Comparison of ENCODE assay signal across 9 cellular contexts in the genomic region with DNA sequence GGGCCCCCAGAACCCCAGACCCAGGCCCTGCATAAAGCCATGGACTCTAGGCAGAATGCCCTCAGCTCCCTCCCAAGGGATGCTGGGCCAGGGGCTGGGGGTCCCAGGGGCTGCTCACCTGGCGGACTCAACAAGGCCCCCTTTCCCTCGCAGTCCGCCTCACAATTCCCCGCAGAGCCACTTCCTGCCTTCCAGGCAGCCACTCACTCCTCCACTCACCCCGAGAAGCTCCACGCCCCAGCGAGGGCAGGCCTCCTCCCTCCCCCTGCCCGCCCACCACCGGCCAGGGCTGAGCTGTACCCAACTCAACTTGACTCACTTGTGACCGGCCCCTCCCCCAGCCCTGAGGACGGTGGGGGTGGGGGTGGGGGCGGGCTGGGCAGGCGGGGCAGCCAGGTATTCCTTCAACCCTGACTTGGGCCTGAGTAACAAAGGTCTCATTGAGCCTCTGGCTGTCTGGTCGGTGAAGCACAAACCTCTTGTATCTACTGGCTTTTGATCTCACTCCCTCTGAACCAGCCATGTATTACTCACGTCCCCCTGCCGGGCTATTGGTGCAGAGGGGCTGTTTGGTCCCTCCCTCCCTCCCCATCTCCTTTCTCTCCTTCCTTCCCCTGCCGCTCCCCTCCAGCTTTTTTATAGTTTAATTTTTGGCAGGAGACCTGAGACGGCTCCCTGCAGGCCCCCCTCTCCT. TPM values are rescaled to one million over a fixed set of nuclear protein-coding genes. Genes with fewer than 3 reads are reported as not detected.
A peak's percentile ranks its signal among the peaks of the same experiment; 100 is the strongest.
DNase-seq lines count a peak whose midpoint lies in the region; ATAC-seq and TF ChIP-seq lines count a peak whose summit lies in the region.
"Had no signal": no experiment of that assay in that cellular context is flagged by ENCODE, and none has a peak within 500 bp of the region (broad histone marks: within the 10 kb centered on the region; RNA-seq: fewer than 3 reads in every experiment).

No MANE protein-coding gene starts in this region.

- no peak overlapping the region for H2BK15ac ChIP-seq in IMR-90 (ENCODE audit: low read depth, low read length)

- H3K36me3 Mint-ChIP-seq in Caco-2 (ENCODE audit: insufficient read depth, unreplicated experiment), result no peaks in the 10 kb centered on the region
- H3K36me3 Mint-ChIP-seq in activated naive CD4-positive, alpha-beta T cell treated with anti-CD3 and anti-CD28 coated beads, Interleukin-2, amount 50 U/mL, for 72 hours, result no peaks in the 10 kb centered on the region
- H3K36me3 Mint-ChIP-seq: activated naive CD8-positive, alpha-beta T cell had no signal

- TF ChIP-seq RAD21 in IMR-90 (IDR thresholded peaks at IDR 0.05; ENCODE audit: low read length), result no peak

- H3K9me1 ChIP-seq in IMR-90 (ENCODE audit: insufficient read depth, low read length), result no peaks in the 10 kb centered on the region; the same call in 1 of the 2 replicates

- 20% methylated on average over 1 of the region's 18 CpGs; no CpG with 5 or more reads in 1 of the 2 experiments for WGBS in IMR-90 (ENCODE audit: extremely low coverage in 2 of 2, insufficient read length in 1 of 2), 2 experiments

- H3K27ac ChIP-seq in IMR-90 (ENCODE audit: insufficient read depth, low read length) (no peak overlapping the region), lower lobe of right lung (peak overlapping the region; percentile 60)

- POLR2A ChIA-PET in Caco-2 (lab: Charles Lee), result interaction anchor here (0.5 kb wide), 1 partner anchor 101 kb away, joined by 5 read pairs; no protein-coding TSS in a partner anchor
- POLR2A ChIA-PET in IMR-90 (lab: Charles Lee; ENCODE audit: unreplicated experiment), result no interaction called here

- CTCF ChIA-PET in Caco-2 (lab: Charles Lee) (interaction anchor here (0.6 to 1.5 kb wide), 5 partner anchors 9 to 96 kb away, joined by 3 to 5 read pairs (median 4); no protein-coding TSS in a partner anchor), IMR-90 (lab: Yijun Ruan, JAX) (no interaction called here)

- peak; percentile 80 for ATAC-seq in IMR-90 (ENCODE audit: low read depth)
- ATAC-seq in activated naive CD4-positive, alpha-beta T cell treated with anti-CD3 and anti-CD28 coated beads, Interleukin-2, amount 50 U/mL, for 72 hours, result peak; percentile 64 to 85
- ATAC-seq in lower lobe of right lung, result peak; percentile 94
- ATAC-seq in HG02852 (IDR thresholded peaks at IDR 0.05; ENCODE audit: unreplicated experiment), result no peak
- ATAC-seq in GM18858 (IDR thresholded peaks at IDR 0.05; ENCODE audit: unreplicated experiment), result no peak
- ATAC-seq in GM18909 (IDR thresholded peaks at IDR 0.05; ENCODE audit: poor library complexity, unreplicated experiment), result no peak

- no peak overlapping the region for H3K56ac ChIP-seq in IMR-90 (ENCODE audit: extremely low read depth, insufficient read depth, low read length)

- H3K27me3 Mint-ChIP-seq in Caco-2 (ENCODE audit: insufficient read depth, unreplicated experiment), result peaks cover 3% of the 10 kb centered on the region

- no peak overlapping the region for H2BK20ac ChIP-seq in IMR-90 (ENCODE audit: low read depth, low read length)

- peak overlapping the region; percentile 71 for H3K4me3 Mint-ChIP-seq in Caco-2 (ENCODE audit: unreplicated experiment)
- H3K4me3 Mint-ChIP-seq: activated naive CD8-positive, alpha-beta T cell had no signal

- H3K9me3 ChIP-seq in Caco-2, result no peaks in the 10 kb centered on the region
- no peaks in the 10 kb centered on the region for H3K9me3 ChIP-seq in IMR-90 (ENCODE audit: control insufficient read depth, insufficient read depth, low read length)
- no peaks in the 10 kb centered on the region for H3K9me3 ChIP-seq in lower lobe of right lung

- H3K27me3 ChIP-seq in Caco-2 (replicated peaks; ENCODE audit: control insufficient read depth, insufficient read depth, low read length) (no peaks in the 10 kb centered on the region; the same call in 1 of the 2 replicates), IMR-90 (ENCODE audit: control insufficient read depth, insufficient read depth, low read length) (peaks cover 61% of the 10 kb centered on the region), lower lobe of right lung (ENCODE audit: low read depth) (peaks cover 37% of the 10 kb centered on the region)

- H2AK5ac ChIP-seq in IMR-90 (ENCODE audit: low read depth, low read length), result no peak overlapping the region; the same call in 1 of the 2 replicates

- H2BK120ac ChIP-seq in IMR-90 (ENCODE audit: low read depth, low read length), result no peak overlapping the region

- TF ChIP-seq CTCF in Caco-2 (IDR thresholded peaks at IDR 0.05; ENCODE audit: insufficient read depth in 1 of 2, low read depth in 1 of 2, low read length in 1 of 2, severe bottlenecking in 1 of 2, unreplicated experiment in 1 of 2) (no peak), IMR-90 (conservative IDR thresholded peaks at IDR 0.05; ENCODE audit: low read depth, low read length) (no peak), lower lobe of right lung (IDR thresholded peaks at IDR 0.05) (no peak)

- TF ChIP-seq POLR2A in IMR-90 (IDR thresholded peaks at IDR 0.05; ENCODE audit: low read depth, low read length), result no peak

- DNase-seq in Caco-2 (peak; percentile 74 to 86), IMR-90 (peak; percentile 36), lower lobe of right lung (peak; percentile 80), HuH-7.5 (ENCODE audit: low spot score) (no peak)
- peak in 1 of 2 donors; percentile 34 for DNase-seq in activated naive CD4-positive, alpha-beta T cell treated with anti-CD3 and anti-CD28 coated beads, Interleukin-2, amount 50 U/mL, for 72 hours (ENCODE audit: low spot score in 2 of 2)

- no peak overlapping the region for H3K9ac ChIP-seq in IMR-90 (ENCODE audit: low read depth, low read length)

- H3K9me3 Mint-ChIP-seq in Caco-2 (ENCODE audit: unreplicated experiment), result no peaks in the 10 kb centered on the region
- H3K9me3 Mint-ChIP-seq in activated naive CD4-positive, alpha-beta T cell treated with anti-CD3 and anti-CD28 coated beads, Interleukin-2, amount 50 U/mL, for 72 hours, result no peaks in the 10 kb centered on the region

- no peak overlapping the region for H3K4ac ChIP-seq in IMR-90 (ENCODE audit: low read depth, low read length)

- BruUV-seq in Caco-2 (replicated peaks; lab: Mats Ljungman, UMichigan), result no TSS peak
- BruUV-seq in IMR-90 (replicated peaks; lab: Mats Ljungman, UMichigan), result no TSS peak

- no peaks in the 10 kb centered on the region for H4K20me1 ChIP-seq in IMR-90 (ENCODE audit: insufficient read depth, low read length)

- H3K4me1 ChIP-seq in Caco-2, result peaks cover 32% of the 10 kb centered on the region
- H3K4me1 ChIP-seq in IMR-90 (ENCODE audit: control insufficient read depth, insufficient read depth, low read length), result no peaks in the 10 kb centered on the region; the same call in 1 of the 2 replicates
- peaks cover 21% of the 10 kb centered on the region for H3K4me1 ChIP-seq in lower lobe of right lung

- no peaks in the 10 kb centered on the region for H3K36me3 ChIP-seq in Caco-2 (ENCODE audit: control insufficient read depth, insufficient read depth, low read length)
- H3K36me3 ChIP-seq in IMR-90 (ENCODE audit: control insufficient read depth, insufficient read depth, low read length), result no peaks in the 10 kb centered on the region
- no peaks in the 10 kb centered on the region for H3K36me3 ChIP-seq in lower lobe of right lung

- no peak overlapping the region for H4K8ac ChIP-seq in IMR-90 (ENCODE audit: low read depth in 2 of 2, low read length in 2 of 2)

- peak overlapping the region; percentile 84 for H3K27ac Mint-ChIP-seq in Caco-2 (ENCODE audit: unreplicated experiment)
- H3K27ac Mint-ChIP-seq in activated naive CD4-positive, alpha-beta T cell treated with anti-CD3 and anti-CD28 coated beads, Interleukin-2, amount 50 U/mL, for 72 hours, result peak overlapping the region in 1 of 2 donors; percentile 96
- H3K27ac Mint-ChIP-seq: activated naive CD8-positive, alpha-beta T cell had no signal

- H2AFZ ChIP-seq in IMR-90 (replicated peaks; ENCODE audit: low read length, poor library complexity), result peak overlapping the region; percentile 84

- no peaks in the 10 kb centered on the region for H3K79me1 ChIP-seq in IMR-90 (ENCODE audit: low read depth in 1 of 2, low read length in 2 of 2)

- H2BK5ac ChIP-seq in IMR-90 (ENCODE audit: low read depth, low read length, poor library complexity, severe bottlenecking), result no peak overlapping the region

- H2AK9ac ChIP-seq in IMR-90 (replicated peaks; ENCODE audit: low read depth, low read length, poor library complexity), result peak overlapping the region; percentile 63

- H3K18ac ChIP-seq in IMR-90 (ENCODE audit: low read depth, low read length), result no peak overlapping the region

- intact Hi-C loops in Caco-2 (cut with micrococcal nuclease; ENCODE audit: unreplicated experiment), result no loop called here
- intact Hi-C loops in IMR-90 (cut with micrococcal nuclease), result no loop called here
- intact Hi-C loops in lower lobe of right lung (cut with DNase I), result no loop called here

- no peak overlapping the region for H3K14ac ChIP-seq in IMR-90 (replicated peaks; ENCODE audit: low read depth, low read length)

- peaks cover 20% of the 10 kb centered on the region for H3K4me1 Mint-ChIP-seq in Caco-2 (ENCODE audit: low read depth, unreplicated experiment)

- no peak overlapping the region for H3K4me2 ChIP-seq in IMR-90 (ENCODE audit: low read depth, low read length)

- no peak overlapping the region for H3K23ac ChIP-seq in IMR-90 (ENCODE audit: low read depth, low read length)

- in situ Hi-C loops in IMR-90 (cut with MboI; ENCODE audit: low sequenced_read_pairs), result no loop called here

- H4K91ac ChIP-seq in IMR-90 (ENCODE audit: insufficient read depth, low read depth, low read length), result no peak overlapping the region

- H3K4me3 ChIP-seq in Caco-2 (ENCODE audit: low read depth, low read length) (peak overlapping the region; percentile 25), IMR-90 (ENCODE audit: insufficient read depth, low read depth, low read length) (no peak overlapping the region), lower lobe of right lung (peak overlapping the region; percentile 47)

- H4K5ac ChIP-seq in IMR-90 (ENCODE audit: low read depth, low read length), result no peak overlapping the region

- dilution Hi-C loops in IMR-90 (cut with HindIII; ENCODE audit: low sequenced_read_pairs, unreplicated experiment), result no loop called here

RNA-seq across cellular contexts. Expression of gene BLACAT1, which starts 5.9 kb away (rescaled TPM):
- 0.21 and 0.34 TPM in 2 replicates for total RNA-seq in Caco-2 (2022)
- total RNA-seq in IMR-90 (2012; rRNA removed), result under 0.01 TPM in 1 of 2 replicates, not detected in the other
- 0.03 and 0.05 TPM in 2 replicates for polyA plus RNA-seq in IMR-90 (2012; rRNA removed)
- 0.01 and 0.03 TPM in 2 replicates for polyA plus RNA-seq in IMR-90 (2012; cell fraction: cytosol; rRNA removed)
- polyA plus RNA-seq in IMR-90 (2012; cell fraction: nucleus; rRNA removed; ENCODE audit: low replicate concordance), result 0.14 and 0.34 TPM in 2 replicates
- under 1 TPM; 0.14 to 0.62 TPM for total RNA-seq in activated naive CD4-positive, alpha-beta T cell treated with anti-CD3 and anti-CD28 coated beads, Interleukin-2, amount 50 U/mL, for 72 hours
- total RNA-seq in lower lobe of right lung, result 1.0 TPM

RNA-seq across cellular contexts. Expression of gene LEMD1, which starts 28.0 kb away (rescaled TPM):
- not detected in 2 replicates for total RNA-seq in Caco-2 (2022)
- total RNA-seq in IMR-90 (2012; rRNA removed), result not detected in 2 replicates
- polyA plus RNA-seq in IMR-90 (2012; rRNA removed), result not detected in 2 replicates
- polyA plus RNA-seq in IMR-90 (2012; cell fraction: cytosol; rRNA removed), result not detected in 2 replicates
- polyA plus RNA-seq in IMR-90 (2012; cell fraction: nucleus; rRNA removed; ENCODE audit: low replicate concordance), result not detected in 2 replicates
- total RNA-seq in activated naive CD4-positive, alpha-beta T cell treated with anti-CD3 and anti-CD28 coated beads, Interleukin-2, amount 50 U/mL, for 72 hours, result 1 to 10 TPM in 1 of 2 donors, not detected in 1; 1.4 TPM
- not detected for total RNA-seq in lower lobe of right lung

RNA-seq across cellular contexts. Expression of gene CDK18, which starts 54.6 kb away (rescaled TPM):
- total RNA-seq in Caco-2 (2022) (17.0 and 18.5 TPM in 2 replicates), IMR-90 (2012; rRNA removed) (0.18 and 0.28 TPM in 2 replicates), lower lobe of right lung (36.6 TPM)
- 0.34 and 0.48 TPM in 2 replicates for polyA plus RNA-seq in IMR-90 (2012; rRNA removed)
- 0.17 and 0.56 TPM in 2 replicates for polyA plus RNA-seq in IMR-90 (2012; cell fraction: cytosol; rRNA removed)
- polyA plus RNA-seq in IMR-90 (2012; cell fraction: nucleus; rRNA removed; ENCODE audit: low replicate concordance), result 1.7 and 2.8 TPM in 2 replicates
- total RNA-seq in activated naive CD4-positive, alpha-beta T cell treated with anti-CD3 and anti-CD28 coated beads, Interleukin-2, amount 50 U/mL, for 72 hours, result 1 to 10 TPM; 5.9 to 7.9 TPM

Comparison
In these comparisons a context has a peak if more than half of its experiments do, and no peak if none do; other contexts are left out.
1. ATAC-seq: peak in IMR-90 (single experiment), activated naive CD4-positive, alpha-beta T cell treated with anti-CD3 and anti-CD28 coated beads, Interleukin-2, amount 50 U/mL, for 72 hours (2 of 2) and lower lobe of right lung (2 of 2); none in HG02852 (single experiment), GM18858 (single experiment) and GM18909 (single experiment).